8 cellular contexts compared by ENCODE assay signal in genomic region chr2:86105969-86106945, GRCh38. TPM values are rescaled to one million over a fixed set of nuclear protein-coding genes. Genes with fewer than 3 reads are reported as not detected.
DNase-seq lines count a peak whose midpoint lies in the region; ATAC-seq lines count a peak whose summit lies in the region.

Gene PTCD3 (plus strand): TSS chr2:86106235. CDS start chr2:86106248, 13 bp downstream.

- H3K36me3 ChIP-seq in CD8-positive, alpha-beta memory T cell (ENCODE audit: insufficient read depth, low read length) = peaks cover 15% of the 10 kb centered on the region
- peaks cover 23% of the 10 kb centered on the region for H3K36me3 ChIP-seq in effector memory CD4-positive, alpha-beta T cell (ENCODE audit: control insufficient read depth, insufficient read depth, low read length)

- H3K27me3 Mint-ChIP-seq in CD8-positive, alpha-beta memory T cell = no peaks in the 10 kb centered on the region

- H3K4me1 ChIP-seq in CD8-positive, alpha-beta memory T cell (ENCODE audit: insufficient read depth, low read length) = peaks cover 34% of the 10 kb centered on the region
- peaks cover 11% of the 10 kb centered on the region for H3K4me1 ChIP-seq in effector memory CD4-positive, alpha-beta T cell (ENCODE audit: control insufficient read depth, insufficient read depth, low read length, poor library complexity, severe bottlenecking)

- peaks cover 5 to 60% (median 27%) of the 10 kb centered on the region in 3 donors for H3K36me3 Mint-ChIP-seq in CD8-positive, alpha-beta memory T cell

- peak within 1 kb of the TSS; percentile 87 to 97 (median 92) for H3K4me3 Mint-ChIP-seq in CD8-positive, alpha-beta memory T cell

- H3K4me3 ChIP-seq in CD8-positive, alpha-beta memory T cell (ENCODE audit: low read length) = peak within 1 kb of the TSS; percentile 94
- peak within 1 kb of the TSS; percentile 81 for H3K4me3 ChIP-seq in effector memory CD4-positive, alpha-beta T cell (ENCODE audit: insufficient read depth, low read depth, low read length, poor library complexity, severe bottlenecking)

- peaks cover 58 to 88% (median 84%) of the 10 kb centered on the region in 3 donors for H3K4me1 Mint-ChIP-seq in CD8-positive, alpha-beta memory T cell

- H3K27ac Mint-ChIP-seq in CD8-positive, alpha-beta memory T cell = peak within 1 kb of the TSS; percentile 91 to 100 (median 99)

- H3K27ac ChIP-seq in CD8-positive, alpha-beta memory T cell (ENCODE audit: low read depth, low read length) = peak within 1 kb of the TSS; percentile 85
- peak within 1 kb of the TSS; percentile 88 for H3K27ac ChIP-seq in effector memory CD4-positive, alpha-beta T cell (ENCODE audit: insufficient read depth, low read length, poor library complexity, severe bottlenecking)

- no peaks in the 10 kb centered on the region for H3K9me3 ChIP-seq in CD8-positive, alpha-beta memory T cell (ENCODE audit: low read length)
- H3K9me3 ChIP-seq in effector memory CD4-positive, alpha-beta T cell (ENCODE audit: control insufficient read depth, low read length) = no peaks in the 10 kb centered on the region

- H3K27me3 ChIP-seq in CD8-positive, alpha-beta memory T cell (ENCODE audit: insufficient read depth, low read length, poor library complexity, severe bottlenecking) = no peaks in the 10 kb centered on the region
- no peaks in the 10 kb centered on the region for H3K27me3 ChIP-seq in effector memory CD4-positive, alpha-beta T cell (replicated peaks; ENCODE audit: control insufficient read depth, insufficient read depth, low read length, poor library complexity, severe bottlenecking)

- peak; percentile 88 to 95 (median 91) for DNase-seq in CD8-positive, alpha-beta memory T cell
- DNase-seq in HT-29 (ENCODE audit: low spot score) = peak; percentile 95
- DNase-seq in NOMO-1 (lab: John Stamatoyannopoulos, UW; ENCODE audit: unreplicated experiment in 2 of 2) = peak; percentile 91 to 98
- DNase-seq in effector memory CD4-positive, alpha-beta T cell = peak; percentile 81 to 89 (median 87)
- peak; percentile 97 for DNase-seq in lung microvascular endothelial cell (ENCODE audit: low read depth in 2 of 2)
- peak; percentile 89 for DNase-seq in stimulated activated CD8-positive, alpha-beta memory T cell treated with anti-CD3 and anti-CD28 coated beads, Interleukin-12 subunit alpha, Interleukin-12 subunit beta, amount 100 ng/mL, for 1 hour (ENCODE audit: low read depth)

- no peaks in the 10 kb centered on the region for H3K9me3 Mint-ChIP-seq in CD8-positive, alpha-beta memory T cell

- CTCF ChIA-PET in CD8-positive, alpha-beta memory T cell (lab: Charles Lee) = interaction anchor here (0.6 to 2.3 kb wide), 11 partner anchors 13 to 469 kb away, joined by 3 to 12 read pairs (median 3); partner anchors contain the start of gene ST3GAL5
- CTCF ChIA-PET in activated CD8-positive, alpha-beta memory T cell treated with anti-CD3 and anti-CD28 coated beads for 36 hours (lab: Charles Lee) = interaction anchor here (1.0 to 1.8 kb wide), 3 partner anchors 26 to 512 kb away, joined by 3 to 6 read pairs (median 5); no protein-coding TSS in a partner anchor

- POLR2A ChIA-PET in CD8-positive, alpha-beta memory T cell (lab: Charles Lee) = interaction anchor here (0.5 to 1.7 kb wide), 7 partner anchors 68 to 665 kb away, joined by 3 to 8 read pairs (median 5); partner anchors contain the start of genes C2orf68, KDM3A and MAT2A
- POLR2A ChIA-PET in activated CD8-positive, alpha-beta memory T cell treated with anti-CD3 and anti-CD28 coated beads for 36 hours (lab: Charles Lee) = interaction anchor here (0.5 to 1.3 kb wide), 12 partner anchors 8 to 567 kb away, joined by 3 to 5 read pairs (median 3); partner anchors contain the start of genes C2orf68, KDM3A and MAT2A

- ATAC-seq in GM19468 (IDR thresholded peaks at IDR 0.05; ENCODE audit: extremely low read depth, unreplicated experiment) = peak; percentile 75

RNA-seq across cellular contexts. Expression of gene PTCD3, which starts in this region (rescaled TPM):
- 100 to 1,000 TPM; 140 to 155 TPM for total RNA-seq in CD8-positive, alpha-beta memory T cell
- 44.1 TPM for polyA plus RNA-seq in CD8-positive, alpha-beta memory T cell
- total RNA-seq in HT-29 (2014; rRNA removed; shearing (Covaris generic)) = 50.0 and 72.1 TPM in 2 replicates
- total RNA-seq in activated CD8-positive, alpha-beta memory T cell treated with anti-CD3 and anti-CD28 coated beads for 36 hours = 100 to 1,000 TPM; 156 to 167 TPM
- total RNA-seq in lung microvascular endothelial cell = 29.4 and 58.9 TPM in 2 replicates

Comparison
In these comparisons a context has a peak if more than half of its experiments do, and no peak if none do; other contexts are left out.
1. Peak in every context shown above with its lines: DNase-seq, ATAC-seq, H3K4me3 ChIP-seq and H3K27ac ChIP-seq.